Comparison of ENCODE assay signal across 1 cellular context in the genomic region with DNA sequence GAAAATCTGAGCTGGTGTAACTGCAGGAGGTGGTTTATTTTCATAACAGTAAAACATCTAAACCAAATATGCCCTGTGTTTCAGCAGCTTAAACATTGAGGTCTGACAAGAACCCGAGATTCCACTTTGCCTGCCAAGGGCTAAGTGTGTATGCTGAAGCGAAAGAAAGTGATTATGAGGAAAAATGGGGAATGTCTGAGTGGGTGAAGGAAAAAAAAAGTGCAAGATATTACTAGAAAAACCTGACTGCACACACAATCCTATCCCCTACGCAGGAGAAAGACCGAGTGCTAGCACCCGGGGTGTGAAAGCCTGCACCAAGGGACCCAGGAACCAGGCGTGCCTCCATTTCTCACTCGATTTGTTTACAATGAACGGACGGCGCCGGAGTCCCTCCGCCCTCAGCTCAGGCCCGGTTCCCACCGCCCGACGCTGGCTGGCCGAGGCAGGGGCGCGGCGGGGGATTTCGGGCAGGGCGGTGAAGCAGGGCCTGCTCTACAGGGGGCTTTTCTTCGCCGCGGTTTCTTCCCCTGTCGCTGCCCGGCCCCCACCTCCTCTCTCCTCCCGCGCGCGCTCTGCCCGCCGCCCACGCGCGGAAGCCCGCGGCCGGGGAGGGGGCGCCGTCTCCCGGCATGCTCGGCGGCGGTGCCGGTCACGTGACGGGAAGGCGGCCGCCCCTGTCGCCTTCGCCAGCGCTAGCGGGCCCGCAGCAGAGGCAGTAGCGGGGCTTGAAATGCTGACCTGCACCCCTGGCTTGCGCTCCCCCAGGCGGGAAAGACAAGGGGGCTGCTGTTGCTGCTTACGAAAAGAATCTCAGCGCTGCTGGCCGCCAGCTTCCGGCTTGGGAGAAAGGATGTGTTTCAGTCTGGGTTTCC.
TF ChIP-seq lines count a peak whose summit lies in the region.

No MANE protein-coding gene starts in this region.

TF ChIP-seq in SK-N-SH, 30 proteins besides CTCF, POLR2A, EP300 and RAD21 (continued from another document):
- TF ChIP-seq, protein P1, sequence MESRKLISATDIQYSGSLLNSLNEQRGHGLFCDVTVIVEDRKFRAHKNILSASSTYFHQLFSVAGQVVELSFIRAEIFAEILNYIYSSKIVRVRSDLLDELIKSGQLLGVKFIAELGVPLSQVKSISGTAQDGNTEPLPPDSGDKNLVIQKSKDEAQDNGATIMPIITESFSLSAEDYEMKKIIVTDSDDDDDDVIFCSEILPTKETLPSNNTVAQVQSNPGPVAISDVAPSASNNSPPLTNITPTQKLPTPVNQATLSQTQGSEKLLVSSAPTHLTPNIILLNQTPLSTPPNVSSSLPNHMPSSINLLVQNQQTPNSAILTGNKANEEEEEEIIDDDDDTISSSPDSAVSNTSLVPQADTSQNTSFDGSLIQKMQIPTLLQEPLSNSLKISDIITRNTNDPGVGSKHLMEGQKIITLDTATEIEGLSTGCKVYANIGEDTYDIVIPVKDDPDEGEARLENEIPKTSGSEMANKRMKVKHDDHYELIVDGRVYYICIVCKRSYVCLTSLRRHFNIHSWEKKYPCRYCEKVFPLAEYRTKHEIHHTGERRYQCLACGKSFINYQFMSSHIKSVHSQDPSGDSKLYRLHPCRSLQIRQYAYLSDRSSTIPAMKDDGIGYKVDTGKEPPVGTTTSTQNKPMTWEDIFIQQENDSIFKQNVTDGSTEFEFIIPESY (IDR thresholded peaks at IDR 0.05; ENCODE audit: borderline replicate concordance, low read depth), result peak; percentile 22; the same call in 1 of the 2 replicates
- TF ChIP-seq RFX5 (IDR thresholded peaks at IDR 0.05; ENCODE audit: low read length) (no peak), GABPA (IDR thresholded peaks at IDR 0.05; ENCODE audit: low read depth) (peak; percentile 58), ELF1 (IDR thresholded peaks at IDR 0.05) (peak; percentile 65)
- TF ChIP-seq, protein P2, sequence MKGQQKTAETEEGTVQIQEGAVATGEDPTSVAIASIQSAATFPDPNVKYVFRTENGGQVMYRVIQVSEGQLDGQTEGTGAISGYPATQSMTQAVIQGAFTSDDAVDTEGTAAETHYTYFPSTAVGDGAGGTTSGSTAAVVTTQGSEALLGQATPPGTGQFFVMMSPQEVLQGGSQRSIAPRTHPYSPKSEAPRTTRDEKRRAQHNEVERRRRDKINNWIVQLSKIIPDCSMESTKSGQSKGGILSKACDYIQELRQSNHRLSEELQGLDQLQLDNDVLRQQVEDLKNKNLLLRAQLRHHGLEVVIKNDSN (IDR thresholded peaks at IDR 0.05; ENCODE audit: borderline replicate concordance, low read depth), result peak; percentile 95
